1 cellular context compared by ENCODE assay signal in the genomic region with DNA sequence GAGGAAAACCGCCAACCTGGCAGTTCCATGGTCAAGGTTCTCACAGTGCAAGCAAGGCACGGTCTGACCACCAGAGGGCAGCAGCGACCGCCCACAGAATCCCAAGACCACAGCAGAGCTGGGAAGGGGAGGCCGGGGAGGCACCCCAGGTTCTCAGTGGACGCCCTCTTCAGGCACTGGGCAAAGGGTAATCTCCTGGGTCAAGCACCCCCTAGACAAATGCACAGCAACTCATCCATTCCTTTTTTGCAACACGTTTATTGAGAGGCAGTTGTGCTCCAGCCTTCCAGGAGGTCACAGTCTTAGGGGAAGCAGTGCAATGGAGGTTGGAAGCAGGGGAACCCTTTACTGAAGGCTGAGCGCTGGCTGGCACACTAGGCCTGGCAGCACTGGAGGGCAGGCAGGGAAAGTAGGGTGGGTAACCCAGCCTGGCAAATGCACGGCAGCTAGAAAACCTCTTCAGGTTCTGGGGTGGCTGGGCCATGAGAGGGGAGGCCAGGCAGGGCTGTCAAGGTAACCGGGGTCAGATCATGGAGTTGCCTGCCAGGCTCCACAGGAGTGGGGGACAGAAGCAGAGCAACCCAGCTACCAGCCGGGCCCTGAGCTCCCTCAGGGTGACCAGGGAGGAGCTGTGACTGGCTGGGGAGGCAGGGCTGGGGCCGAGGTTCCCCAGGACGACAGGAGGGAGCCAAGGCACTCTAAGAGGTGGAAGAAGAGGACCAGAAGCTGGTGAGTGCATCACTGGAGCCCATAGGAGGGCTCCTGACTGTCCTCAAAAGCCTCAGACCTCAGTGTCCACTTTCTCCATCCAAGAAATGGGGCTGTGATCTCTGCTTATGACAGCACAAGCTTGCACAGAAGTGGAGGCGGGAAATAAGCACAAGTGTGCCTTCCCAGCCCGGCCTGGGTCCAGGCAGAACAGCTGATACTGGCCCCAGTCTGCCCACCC.
TF ChIP-seq lines count a peak whose summit lies in the region.

No MANE protein-coding gene starts in this region.

TF ChIP-seq in HepG2, 621 proteins besides CTCF, POLR2A, EP300 and RAD21 (continued from another document and continues in another):
- TF ChIP-seq, protein P1, sequence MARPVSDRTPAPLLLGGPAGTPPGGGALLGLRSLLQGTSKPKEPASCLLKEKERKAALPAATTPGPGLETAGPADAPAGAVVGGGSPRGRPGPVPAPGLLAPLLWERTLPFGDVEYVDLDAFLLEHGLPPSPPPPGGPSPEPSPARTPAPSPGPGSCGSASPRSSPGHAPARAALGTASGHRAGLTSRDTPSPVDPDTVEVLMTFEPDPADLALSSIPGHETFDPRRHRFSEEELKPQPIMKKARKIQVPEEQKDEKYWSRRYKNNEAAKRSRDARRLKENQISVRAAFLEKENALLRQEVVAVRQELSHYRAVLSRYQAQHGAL (CRISPR knock-in tag; IDR thresholded peaks at IDR 0.05; ENCODE audit: not compliant biosample characterization), result no peak
- TF ChIP-seq, protein P2, sequence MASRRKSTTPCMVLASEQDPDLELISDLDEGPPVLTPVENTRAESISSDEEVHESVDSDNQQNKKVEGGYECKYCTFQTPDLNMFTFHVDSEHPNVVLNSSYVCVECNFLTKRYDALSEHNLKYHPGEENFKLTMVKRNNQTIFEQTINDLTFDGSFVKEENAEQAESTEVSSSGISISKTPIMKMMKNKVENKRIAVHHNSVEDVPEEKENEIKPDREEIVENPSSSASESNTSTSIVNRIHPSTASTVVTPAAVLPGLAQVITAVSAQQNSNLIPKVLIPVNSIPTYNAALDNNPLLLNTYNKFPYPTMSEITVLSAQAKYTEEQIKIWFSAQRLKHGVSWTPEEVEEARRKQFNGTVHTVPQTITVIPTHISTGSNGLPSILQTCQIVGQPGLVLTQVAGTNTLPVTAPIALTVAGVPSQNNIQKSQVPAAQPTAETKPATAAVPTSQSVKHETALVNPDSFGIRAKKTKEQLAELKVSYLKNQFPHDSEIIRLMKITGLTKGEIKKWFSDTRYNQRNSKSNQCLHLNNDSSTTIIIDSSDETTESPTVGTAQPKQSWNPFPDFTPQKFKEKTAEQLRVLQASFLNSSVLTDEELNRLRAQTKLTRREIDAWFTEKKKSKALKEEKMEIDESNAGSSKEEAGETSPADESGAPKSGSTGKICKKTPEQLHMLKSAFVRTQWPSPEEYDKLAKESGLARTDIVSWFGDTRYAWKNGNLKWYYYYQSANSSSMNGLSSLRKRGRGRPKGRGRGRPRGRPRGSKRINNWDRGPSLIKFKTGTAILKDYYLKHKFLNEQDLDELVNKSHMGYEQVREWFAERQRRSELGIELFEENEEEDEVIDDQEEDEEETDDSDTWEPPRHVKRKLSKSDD (CRISPR knock-in tag; IDR thresholded peaks at IDR 0.05; ENCODE audit: low read depth), result peak; percentile 87; the same call in 1 of the 2 replicates
- TF ChIP-seq GATAD1 (CRISPR knock-in tag; IDR thresholded peaks at IDR 0.05) (peak; percentile 68; the same call in 1 of the 2 replicates), ATF7 (IDR thresholded peaks at IDR 0.05) (no peak), ATF7 (CRISPR knock-in tag; IDR thresholded peaks at IDR 0.05) (no peak), CEBPG (CRISPR knock-in tag; IDR thresholded peaks at IDR 0.05) (peak; percentile 19; the same call in 1 of the 2 replicates), PCBP2 (optimal IDR thresholded peaks at IDR 0.05; ENCODE audit: low read depth, low read length, poor library complexity, severe bottlenecking) (no peak), GZF1 (CRISPR knock-in tag; IDR thresholded peaks at IDR 0.05) (0 out of 2 replicates have a peak, but pooled peaks have one; percentile 37), THYN1 (CRISPR knock-in tag; IDR thresholded peaks at IDR 0.05; ENCODE audit: borderline replicate concordance, low read depth) (no peak), TARDBP (CRISPR knock-in tag; IDR thresholded peaks at IDR 0.05) (peak; percentile 74; the same call in 1 of the 2 replicates), MAZ (IDR thresholded peaks at IDR 0.05; ENCODE audit: borderline replicate concordance, low read depth, low read length) (peak; percentile 45; the same call in 1 of the 2 replicates), MAZ (CRISPR knock-in tag; IDR thresholded peaks at IDR 0.05; ENCODE audit: low read depth) (peak; percentile 66; the same call in 1 of the 2 replicates), KLF16 (CRISPR knock-in tag; IDR thresholded peaks at IDR 0.05) (peak in 1 of 2 experiments; percentile 20; a peak in 1 of 4 replicates), FOXA3 (CRISPR knock-in tag; IDR thresholded peaks at IDR 0.05) (peak; percentile 47; the same call in 1 of the 2 replicates), ZNF781 (CRISPR knock-in tag; IDR thresholded peaks at IDR 0.05; ENCODE audit: borderline replicate concordance, not compliant biosample characterization) (peak; percentile 9), BCL6 (CRISPR knock-in tag; IDR thresholded peaks at IDR 0.05) (peak; percentile 46), ZNF605 (CRISPR knock-in tag; IDR thresholded peaks at IDR 0.05) (peak; percentile 60; the same call in 1 of the 2 replicates), KDM5A (IDR thresholded peaks at IDR 0.05; ENCODE audit: borderline replicate concordance, low read length) (no peak), ZNF547 (CRISPR knock-in tag; IDR thresholded peaks at IDR 0.05) (peak; percentile 22; the same call in 1 of the 2 replicates), ISL2 (CRISPR knock-in tag; IDR thresholded peaks at IDR 0.05) (peak; percentile 26; the same call in 1 of the 2 replicates), MAFF (IDR thresholded peaks at IDR 0.05; ENCODE audit: low read depth, low read length) (peak; percentile 71), ZNF430 (CRISPR knock-in tag; IDR thresholded peaks at IDR 0.05) (no peak), STAT5B (CRISPR knock-in tag; IDR thresholded peaks at IDR 0.05) (no peak), ZNF205 (CRISPR knock-in tag; IDR thresholded peaks at IDR 0.05) (peak; percentile 53; the same call in 1 of the 2 replicates), RFXANK (CRISPR knock-in tag; IDR thresholded peaks at IDR 0.05) (0 out of 2 replicates have a peak, but pooled peaks have one; percentile 27), MIXL1 (CRISPR knock-in tag; IDR thresholded peaks at IDR 0.05) (no peak)
- TF ChIP-seq, protein P3, sequence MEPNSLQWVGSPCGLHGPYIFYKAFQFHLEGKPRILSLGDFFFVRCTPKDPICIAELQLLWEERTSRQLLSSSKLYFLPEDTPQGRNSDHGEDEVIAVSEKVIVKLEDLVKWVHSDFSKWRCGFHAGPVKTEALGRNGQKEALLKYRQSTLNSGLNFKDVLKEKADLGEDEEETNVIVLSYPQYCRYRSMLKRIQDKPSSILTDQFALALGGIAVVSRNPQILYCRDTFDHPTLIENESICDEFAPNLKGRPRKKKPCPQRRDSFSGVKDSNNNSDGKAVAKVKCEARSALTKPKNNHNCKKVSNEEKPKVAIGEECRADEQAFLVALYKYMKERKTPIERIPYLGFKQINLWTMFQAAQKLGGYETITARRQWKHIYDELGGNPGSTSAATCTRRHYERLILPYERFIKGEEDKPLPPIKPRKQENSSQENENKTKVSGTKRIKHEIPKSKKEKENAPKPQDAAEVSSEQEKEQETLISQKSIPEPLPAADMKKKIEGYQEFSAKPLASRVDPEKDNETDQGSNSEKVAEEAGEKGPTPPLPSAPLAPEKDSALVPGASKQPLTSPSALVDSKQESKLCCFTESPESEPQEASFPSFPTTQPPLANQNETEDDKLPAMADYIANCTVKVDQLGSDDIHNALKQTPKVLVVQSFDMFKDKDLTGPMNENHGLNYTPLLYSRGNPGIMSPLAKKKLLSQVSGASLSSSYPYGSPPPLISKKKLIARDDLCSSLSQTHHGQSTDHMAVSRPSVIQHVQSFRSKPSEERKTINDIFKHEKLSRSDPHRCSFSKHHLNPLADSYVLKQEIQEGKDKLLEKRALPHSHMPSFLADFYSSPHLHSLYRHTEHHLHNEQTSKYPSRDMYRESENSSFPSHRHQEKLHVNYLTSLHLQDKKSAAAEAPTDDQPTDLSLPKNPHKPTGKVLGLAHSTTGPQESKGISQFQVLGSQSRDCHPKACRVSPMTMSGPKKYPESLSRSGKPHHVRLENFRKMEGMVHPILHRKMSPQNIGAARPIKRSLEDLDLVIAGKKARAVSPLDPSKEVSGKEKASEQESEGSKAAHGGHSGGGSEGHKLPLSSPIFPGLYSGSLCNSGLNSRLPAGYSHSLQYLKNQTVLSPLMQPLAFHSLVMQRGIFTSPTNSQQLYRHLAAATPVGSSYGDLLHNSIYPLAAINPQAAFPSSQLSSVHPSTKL (CRISPR knock-in tag; IDR thresholded peaks at IDR 0.05), result peak; percentile 24; the same call in 1 of the 2 replicates
- TF ChIP-seq, protein P4, sequence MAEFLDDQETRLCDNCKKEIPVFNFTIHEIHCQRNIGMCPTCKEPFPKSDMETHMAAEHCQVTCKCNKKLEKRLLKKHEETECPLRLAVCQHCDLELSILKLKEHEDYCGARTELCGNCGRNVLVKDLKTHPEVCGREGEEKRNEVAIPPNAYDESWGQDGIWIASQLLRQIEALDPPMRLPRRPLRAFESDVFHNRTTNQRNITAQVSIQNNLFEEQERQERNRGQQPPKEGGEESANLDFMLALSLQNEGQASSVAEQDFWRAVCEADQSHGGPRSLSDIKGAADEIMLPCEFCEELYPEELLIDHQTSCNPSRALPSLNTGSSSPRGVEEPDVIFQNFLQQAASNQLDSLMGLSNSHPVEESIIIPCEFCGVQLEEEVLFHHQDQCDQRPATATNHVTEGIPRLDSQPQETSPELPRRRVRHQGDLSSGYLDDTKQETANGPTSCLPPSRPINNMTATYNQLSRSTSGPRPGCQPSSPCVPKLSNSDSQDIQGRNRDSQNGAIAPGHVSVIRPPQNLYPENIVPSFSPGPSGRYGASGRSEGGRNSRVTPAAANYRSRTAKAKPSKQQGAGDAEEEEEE (CRISPR knock-in tag; IDR thresholded peaks at IDR 0.05; ENCODE audit: borderline replicate concordance), result no peak
- TF ChIP-seq, protein P5, sequence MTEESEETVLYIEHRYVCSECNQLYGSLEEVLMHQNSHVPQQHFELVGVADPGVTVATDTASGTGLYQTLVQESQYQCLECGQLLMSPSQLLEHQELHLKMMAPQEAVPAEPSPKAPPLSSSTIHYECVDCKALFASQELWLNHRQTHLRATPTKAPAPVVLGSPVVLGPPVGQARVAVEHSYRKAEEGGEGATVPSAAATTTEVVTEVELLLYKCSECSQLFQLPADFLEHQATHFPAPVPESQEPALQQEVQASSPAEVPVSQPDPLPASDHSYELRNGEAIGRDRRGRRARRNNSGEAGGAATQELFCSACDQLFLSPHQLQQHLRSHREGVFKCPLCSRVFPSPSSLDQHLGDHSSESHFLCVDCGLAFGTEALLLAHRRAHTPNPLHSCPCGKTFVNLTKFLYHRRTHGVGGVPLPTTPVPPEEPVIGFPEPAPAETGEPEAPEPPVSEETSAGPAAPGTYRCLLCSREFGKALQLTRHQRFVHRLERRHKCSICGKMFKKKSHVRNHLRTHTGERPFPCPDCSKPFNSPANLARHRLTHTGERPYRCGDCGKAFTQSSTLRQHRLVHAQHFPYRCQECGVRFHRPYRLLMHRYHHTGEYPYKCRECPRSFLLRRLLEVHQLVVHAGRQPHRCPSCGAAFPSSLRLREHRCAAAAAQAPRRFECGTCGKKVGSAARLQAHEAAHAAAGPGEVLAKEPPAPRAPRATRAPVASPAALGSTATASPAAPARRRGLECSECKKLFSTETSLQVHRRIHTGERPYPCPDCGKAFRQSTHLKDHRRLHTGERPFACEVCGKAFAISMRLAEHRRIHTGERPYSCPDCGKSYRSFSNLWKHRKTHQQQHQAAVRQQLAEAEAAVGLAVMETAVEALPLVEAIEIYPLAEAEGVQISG (CRISPR knock-in tag; IDR thresholded peaks at IDR 0.05), result peak; percentile 53; the same call in 1 of the 2 replicates
- TF ChIP-seq, protein P6, sequence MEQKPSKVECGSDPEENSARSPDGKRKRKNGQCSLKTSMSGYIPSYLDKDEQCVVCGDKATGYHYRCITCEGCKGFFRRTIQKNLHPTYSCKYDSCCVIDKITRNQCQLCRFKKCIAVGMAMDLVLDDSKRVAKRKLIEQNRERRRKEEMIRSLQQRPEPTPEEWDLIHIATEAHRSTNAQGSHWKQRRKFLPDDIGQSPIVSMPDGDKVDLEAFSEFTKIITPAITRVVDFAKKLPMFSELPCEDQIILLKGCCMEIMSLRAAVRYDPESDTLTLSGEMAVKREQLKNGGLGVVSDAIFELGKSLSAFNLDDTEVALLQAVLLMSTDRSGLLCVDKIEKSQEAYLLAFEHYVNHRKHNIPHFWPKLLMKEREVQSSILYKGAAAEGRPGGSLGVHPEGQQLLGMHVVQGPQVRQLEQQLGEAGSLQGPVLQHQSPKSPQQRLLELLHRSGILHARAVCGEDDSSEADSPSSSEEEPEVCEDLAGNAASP (CRISPR knock-in tag; IDR thresholded peaks at IDR 0.05; ENCODE audit: borderline replicate concordance), result 0 out of 2 replicates have a peak, but pooled peaks have one; percentile 38
- TF ChIP-seq, protein P7, sequence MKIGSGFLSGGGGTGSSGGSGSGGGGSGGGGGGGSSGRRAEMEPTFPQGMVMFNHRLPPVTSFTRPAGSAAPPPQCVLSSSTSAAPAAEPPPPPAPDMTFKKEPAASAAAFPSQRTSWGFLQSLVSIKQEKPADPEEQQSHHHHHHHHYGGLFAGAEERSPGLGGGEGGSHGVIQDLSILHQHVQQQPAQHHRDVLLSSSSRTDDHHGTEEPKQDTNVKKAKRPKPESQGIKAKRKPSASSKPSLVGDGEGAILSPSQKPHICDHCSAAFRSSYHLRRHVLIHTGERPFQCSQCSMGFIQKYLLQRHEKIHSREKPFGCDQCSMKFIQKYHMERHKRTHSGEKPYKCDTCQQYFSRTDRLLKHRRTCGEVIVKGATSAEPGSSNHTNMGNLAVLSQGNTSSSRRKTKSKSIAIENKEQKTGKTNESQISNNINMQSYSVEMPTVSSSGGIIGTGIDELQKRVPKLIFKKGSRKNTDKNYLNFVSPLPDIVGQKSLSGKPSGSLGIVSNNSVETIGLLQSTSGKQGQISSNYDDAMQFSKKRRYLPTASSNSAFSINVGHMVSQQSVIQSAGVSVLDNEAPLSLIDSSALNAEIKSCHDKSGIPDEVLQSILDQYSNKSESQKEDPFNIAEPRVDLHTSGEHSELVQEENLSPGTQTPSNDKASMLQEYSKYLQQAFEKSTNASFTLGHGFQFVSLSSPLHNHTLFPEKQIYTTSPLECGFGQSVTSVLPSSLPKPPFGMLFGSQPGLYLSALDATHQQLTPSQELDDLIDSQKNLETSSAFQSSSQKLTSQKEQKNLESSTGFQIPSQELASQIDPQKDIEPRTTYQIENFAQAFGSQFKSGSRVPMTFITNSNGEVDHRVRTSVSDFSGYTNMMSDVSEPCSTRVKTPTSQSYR (CRISPR knock-in tag; IDR thresholded peaks at IDR 0.05; ENCODE audit: borderline replicate concordance), result peak; percentile 34; the same call in 1 of the 2 replicates
- TF ChIP-seq, protein P8, sequence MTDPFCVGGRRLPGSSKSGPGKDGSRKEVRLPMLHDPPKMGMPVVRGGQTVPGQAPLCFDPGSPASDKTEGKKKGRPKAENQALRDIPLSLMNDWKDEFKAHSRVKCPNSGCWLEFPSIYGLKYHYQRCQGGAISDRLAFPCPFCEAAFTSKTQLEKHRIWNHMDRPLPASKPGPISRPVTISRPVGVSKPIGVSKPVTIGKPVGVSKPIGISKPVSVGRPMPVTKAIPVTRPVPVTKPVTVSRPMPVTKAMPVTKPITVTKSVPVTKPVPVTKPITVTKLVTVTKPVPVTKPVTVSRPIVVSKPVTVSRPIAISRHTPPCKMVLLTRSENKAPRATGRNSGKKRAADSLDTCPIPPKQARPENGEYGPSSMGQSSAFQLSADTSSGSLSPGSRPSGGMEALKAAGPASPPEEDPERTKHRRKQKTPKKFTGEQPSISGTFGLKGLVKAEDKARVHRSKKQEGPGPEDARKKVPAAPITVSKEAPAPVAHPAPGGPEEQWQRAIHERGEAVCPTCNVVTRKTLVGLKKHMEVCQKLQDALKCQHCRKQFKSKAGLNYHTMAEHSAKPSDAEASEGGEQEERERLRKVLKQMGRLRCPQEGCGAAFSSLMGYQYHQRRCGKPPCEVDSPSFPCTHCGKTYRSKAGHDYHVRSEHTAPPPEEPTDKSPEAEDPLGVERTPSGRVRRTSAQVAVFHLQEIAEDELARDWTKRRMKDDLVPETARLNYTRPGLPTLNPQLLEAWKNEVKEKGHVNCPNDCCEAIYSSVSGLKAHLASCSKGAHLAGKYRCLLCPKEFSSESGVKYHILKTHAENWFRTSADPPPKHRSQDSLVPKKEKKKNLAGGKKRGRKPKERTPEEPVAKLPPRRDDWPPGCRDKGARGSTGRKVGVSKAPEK (CRISPR knock-in tag; IDR thresholded peaks at IDR 0.05; ENCODE audit: borderline replicate concordance), result peak; percentile 76; the same call in 1 of the 2 replicates
